12 cellular contexts compared by ENCODE assay signal in genomic region chr5:17221843-17222614, GRCh38. TPM values are rescaled to one million over a fixed set of nuclear protein-coding genes. Genes with fewer than 3 reads are reported as not detected.
DNase-seq lines count a peak whose midpoint lies in the region; ATAC-seq, FAIRE-seq and TF ChIP-seq lines count a peak whose summit lies in the region.
"Had no signal": no experiment of that assay in that cellular context is flagged by ENCODE, and none has a peak within 500 bp of the region (broad histone marks: within the 10 kb centered on the region; RNA-seq: fewer than 3 reads in every experiment).

No MANE protein-coding gene starts in this region.

- TF ChIP-seq CTCF in H1 (IDR thresholded peaks at IDR 0.05; ENCODE audit: control extremely low read depth in 1 of 3, insufficient read depth in 1 of 3, low read depth in 1 of 3, low read length in 3 of 3): no peak

- H3K14ac ChIP-seq in H1 (ENCODE audit: insufficient read length) (no peak overlapping the region), neuronal stem cell (ENCODE audit: low read length) (no peak overlapping the region)

- H3K4me2 ChIP-seq in H1 (ENCODE audit: insufficient read depth in 1 of 2, low read depth in 2 of 2, low read length in 2 of 2): peak overlapping the region in 1 of 2 experiments; percentile 55; a peak in 2 of 4 replicates
- no peak overlapping the region for H3K4me2 ChIP-seq in neuronal stem cell (ENCODE audit: insufficient read depth, low read length, poor library complexity, severe bottlenecking)

- no peak overlapping the region for H4K8ac ChIP-seq in H1 (ENCODE audit: extremely low read depth, insufficient read depth, low read length)
- H4K8ac ChIP-seq in neuronal stem cell (ENCODE audit: low read depth, low read length): no peak overlapping the region

- H2AFZ ChIP-seq in H1 (ENCODE audit: low read length) (no peak overlapping the region), neuronal stem cell (ENCODE audit: low read length) (no peak overlapping the region)

- H3K79me1 ChIP-seq in H1 (ENCODE audit: low read depth, low read length) (peaks cover 7% of the 10 kb centered on the region; the same call in 1 of the 2 replicates), neuronal stem cell (ENCODE audit: low read depth, low read length) (no peaks in the 10 kb centered on the region)

- H3K9me3 Mint-ChIP-seq in stimulated activated memory B cell treated with anti-CD40 and anti-IgM and Interleukin-4, amounts not matched to agents 10 μg/mL and 1 μg/mL and 100 μg/mL, for 72 hours: no peaks in the 10 kb centered on the region
- H3K9me3 Mint-ChIP-seq: T-cell had no signal

- H2BK120ac ChIP-seq in H1 (replicated peaks; ENCODE audit: low read depth, low read length): no peak overlapping the region
- no peak overlapping the region for H2BK120ac ChIP-seq in neuronal stem cell (ENCODE audit: low read depth, low read length)

- no peaks in the 10 kb centered on the region for H3K27me3 ChIP-seq in H1 (replicated peaks in 1 of 4; ENCODE audit: control insufficient read depth in 3 of 4, extremely low read depth in 1 of 4, insufficient read depth in 3 of 4, low read length in 3 of 4)
- no peaks in the 10 kb centered on the region for H3K27me3 ChIP-seq in neuronal stem cell (ENCODE audit: control insufficient read depth in 3 of 3, insufficient read depth in 3 of 3, low read depth in 1 of 3, low read length in 3 of 3)

- H3K4me3 ChIP-seq in H1 (ENCODE audit: extremely low read depth in 1 of 4, insufficient read depth in 2 of 4, low read depth in 3 of 4, low read length in 4 of 4) (no peak overlapping the region), neuronal stem cell (ENCODE audit: low read length in 2 of 2) (no peak overlapping the region)

- H3K27me3 Mint-ChIP-seq in stimulated activated memory B cell treated with anti-CD40 and anti-IgM and Interleukin-4, amounts not matched to agents 10 μg/mL and 1 μg/mL and 100 μg/mL, for 72 hours: no peaks in the 10 kb centered on the region

- no peak overlapping the region for H3K27ac ChIP-seq in H1 (ENCODE audit: low read depth, low read length)
- H3K27ac ChIP-seq in neuronal stem cell (replicated peaks; ENCODE audit: low read length): no peak overlapping the region

- TF ChIP-seq POLR2A in H1 (IDR thresholded peaks at IDR 0.05; ENCODE audit: control extremely low read depth in 1 of 2, low read depth in 2 of 2, low read length in 2 of 2): no peak

- 72% methylated on average over 4 of the region's 4 CpGs; no CpG with 5 or more reads in 1 of the 2 experiments for WGBS in H1 (ENCODE audit: extremely low coverage in 1 of 2, insufficient coverage in 1 of 2, insufficient read length in 1 of 2, insufficient replicate concordance in 2 of 2, low coverage in 1 of 2, low lambda C conversion rate in 2 of 2, missing lambda C conversion rate in 1 of 2), 2 experiments
- WGBS in neuronal stem cell (ENCODE audit: extremely low coverage in 2 of 2, insufficient read length in 2 of 2, insufficient replicate concordance in 1 of 2), 2 donors: no CpG with 5 or more reads among the region's 4 CpGs

- no peak for TF ChIP-seq RAD21 in H1 (IDR thresholded peaks at IDR 0.05 in 1 of 2, conservative IDR thresholded peaks at IDR 0.05 in 1 of 2; ENCODE audit: low read depth in 2 of 2, low read length in 2 of 2)

- peak overlapping the region; percentile 55 for H3K4me3 Mint-ChIP-seq in stimulated activated memory B cell treated with anti-CD40 and anti-IgM and Interleukin-4, amounts not matched to agents 10 μg/mL and 1 μg/mL and 100 μg/mL, for 72 hours
- H3K4me3 Mint-ChIP-seq: T-cell had no signal

- peaks cover 80% of the 10 kb centered on the region for H3K4me1 Mint-ChIP-seq in stimulated activated memory B cell treated with anti-CD40 and anti-IgM and Interleukin-4, amounts not matched to agents 10 μg/mL and 1 μg/mL and 100 μg/mL, for 72 hours

- H3K27ac Mint-ChIP-seq in stimulated activated memory B cell treated with anti-CD40 and anti-IgM and Interleukin-4, amounts not matched to agents 10 μg/mL and 1 μg/mL and 100 μg/mL, for 72 hours: peak overlapping the region; percentile 89
- H3K27ac Mint-ChIP-seq: T-cell had no signal

- peaks cover 8% of the 10 kb centered on the region; the same call in 1 of the 2 replicates for H3K23me2 ChIP-seq in H1 (ENCODE audit: low read depth, low read length)

- DNase-seq in NCI-H748 (lab: John Stamatoyannopoulos, UW; ENCODE audit: unreplicated experiment) (peak; percentile 35), NCI-H748 treated with DMSO at 0.1 percent for 48 hours (lab: John Stamatoyannopoulos, UW) (no peak), NCI-H2107 (lab: John Stamatoyannopoulos, UW) (peak; percentile 47), H1 (ENCODE audit: low read depth in 1 of 2, low spot score in 2 of 2) (no peak), neuronal stem cell (ENCODE audit: low spot score) (no peak), NCI-H69 (lab: John Stamatoyannopoulos, UW) (no peak)
- DNase-seq: head of caudate nucleus, NCI-H1694, T-cell had no signal

- H3K36me3 ChIP-seq in H1 (ENCODE audit: control insufficient read depth in 2 of 4, insufficient read depth in 4 of 4, low read length in 3 of 4) (peaks cover 0 to 8% (median 0%) of the 10 kb centered on the region in 4 experiments; a peak in 2 of 8 replicates), neuronal stem cell (replicated peaks in 1 of 2; ENCODE audit: control insufficient read depth in 2 of 2, insufficient read depth in 2 of 2, low read length in 2 of 2) (peaks cover 0 to 55% of the 10 kb centered on the region in 2 donors)

- peaks cover 24 to 86% of the 10 kb centered on the region in 2 experiments for H3K79me2 ChIP-seq in H1 (ENCODE audit: control insufficient read depth in 1 of 2, insufficient read depth in 2 of 2, low read length in 2 of 2)

- ATAC-seq in stimulated activated memory B cell treated with anti-CD40 and anti-IgM and Interleukin-4, amounts not matched to agents 10 μg/mL and 1 μg/mL and 100 μg/mL, for 72 hours: no peak
- no peak for ATAC-seq in GM19035 (IDR thresholded peaks at IDR 0.05; ENCODE audit: unreplicated experiment)
- ATAC-seq: T-cell had no signal

- H2BK20ac ChIP-seq in H1 (ENCODE audit: low read length): no peak overlapping the region

- H3K56ac ChIP-seq in H1 (replicated peaks; ENCODE audit: insufficient read length, low read depth, low read length): no peak overlapping the region

- no peak overlapping the region for H2BK15ac ChIP-seq in H1 (ENCODE audit: low read length)
- no peak overlapping the region for H2BK15ac ChIP-seq in neuronal stem cell (ENCODE audit: low read length)

- H3K9me3 ChIP-seq in H1 (ENCODE audit: insufficient read depth in 2 of 2, low read depth in 1 of 2, low read length in 1 of 2) (no peaks in the 10 kb centered on the region), neuronal stem cell (replicated peaks in 1 of 2; ENCODE audit: control insufficient read depth in 2 of 2, insufficient read depth in 1 of 2, low read depth in 1 of 2, low read length in 2 of 2) (peaks cover 0 to 9% of the 10 kb centered on the region in 2 donors)

- H3K23ac ChIP-seq in H1 (ENCODE audit: insufficient read length): no peak overlapping the region
- no peak overlapping the region for H3K23ac ChIP-seq in neuronal stem cell (ENCODE audit: low read depth, low read length, poor library complexity)

- CTCF ChIA-PET in H1 (lab: Charles Lee; ENCODE audit: partially characterized antibody): interaction anchor here (0.6 to 1.2 kb wide), 2 partner anchors 89 to 179 kb away, joined by 4 read pairs; no protein-coding TSS in a partner anchor

- H4K20me1 ChIP-seq in H1 (replicated peaks in 1 of 2; ENCODE audit: control insufficient read depth in 1 of 2, insufficient read depth in 2 of 2, low read length in 2 of 2): peaks cover 15 to 31% of the 10 kb centered on the region in 2 experiments

- TF ChIP-seq EP300 in H1 (IDR thresholded peaks at IDR 0.05; ENCODE audit: borderline replicate concordance in 1 of 2, low read depth in 2 of 2, low read length in 2 of 2): no peak

- H3K4me1 ChIP-seq in H1 (replicated peaks in 1 of 4; ENCODE audit: control insufficient read depth in 3 of 4, insufficient read depth in 4 of 4, low read length in 3 of 4): peaks cover 2 to 24% (median 13%) of the 10 kb centered on the region in 4 experiments
- peaks cover 2 to 16% of the 10 kb centered on the region in 2 donors for H3K4me1 ChIP-seq in neuronal stem cell (ENCODE audit: control insufficient read depth in 2 of 2, insufficient read depth in 1 of 2, low read depth in 1 of 2, low read length in 2 of 2)

- H3K4ac ChIP-seq in H1 (replicated peaks; ENCODE audit: insufficient read length, low read depth, low read length) (no peak overlapping the region), neuronal stem cell (ENCODE audit: low read length) (no peak overlapping the region)

- H4K91ac ChIP-seq in H1 (replicated peaks; ENCODE audit: insufficient read length, low read length) (no peak overlapping the region), neuronal stem cell (ENCODE audit: low read depth, low read length, poor library complexity) (no peak overlapping the region)

- H3K9ac ChIP-seq in H1 (replicated peaks in 1 of 4; ENCODE audit: extremely low read depth in 1 of 4, low read depth in 3 of 4, low read length in 3 of 4) (no peak overlapping the region), neuronal stem cell (ENCODE audit: low read depth, low read length, poor library complexity) (no peak overlapping the region)

- no peak overlapping the region for H2BK5ac ChIP-seq in H1 (ENCODE audit: low read depth, low read length)
- H2BK5ac ChIP-seq in neuronal stem cell (ENCODE audit: low read length): no peak overlapping the region

- no peak overlapping the region for H2BK12ac ChIP-seq in H1 (ENCODE audit: low read depth, low read length)
- no peak overlapping the region for H2BK12ac ChIP-seq in neuronal stem cell (ENCODE audit: low read length)

- POLR2A ChIA-PET in H1 (lab: Charles Lee; ENCODE audit: partially characterized antibody): no interaction called here

- H4K5ac ChIP-seq in H1 (ENCODE audit: insufficient read length, low read depth, low read length): no peak overlapping the region

- no peak for FAIRE-seq in H1 (lab: Jason Lieb, UNC)
- FAIRE-seq: bronchial epithelial cell had no signal

- no peak overlapping the region for H3K18ac ChIP-seq in H1 (ENCODE audit: extremely low read depth, low read length)
- no peak overlapping the region for H3K18ac ChIP-seq in neuronal stem cell (ENCODE audit: low read length)

- peaks cover 34% of the 10 kb centered on the region for H3K36me3 Mint-ChIP-seq in stimulated activated memory B cell treated with anti-CD40 and anti-IgM and Interleukin-4, amounts not matched to agents 10 μg/mL and 1 μg/mL and 100 μg/mL, for 72 hours
- H3K36me3 Mint-ChIP-seq: T-cell had no signal

- 0 out of 2 replicates have a peak overlapping the region, but pooled peaks have one; percentile 4 for H2AK5ac ChIP-seq in H1 (ENCODE audit: low read depth, low read length)
- H2AK5ac ChIP-seq in neuronal stem cell (ENCODE audit: low read depth, low read length): no peak overlapping the region

RNA-seq across cellular contexts. Expression of gene BASP1, which starts 4.6 kb away (rescaled TPM):
- total RNA-seq in H1 (2021; fragmentation: NEBNext Ultra II Directional; extraction: Animal tissue kit (Norgen Biotek cat#: 25700)): 95.2 and 97.7 TPM in 2 replicates
- 66.2 and 104 TPM in 2 replicates for polyA plus RNA-seq in H1 (2011; rRNA removed)
- 91.7 TPM for polyA plus RNA-seq in H1 (2011; cell fraction: cytosol; rRNA removed)
- 24.6 TPM for polyA plus RNA-seq in H1 (2011; cell fraction: nucleus; rRNA removed)
- 70.7 to 85.8 TPM (median 73.4 TPM) in 4 replicates for polyA plus RNA-seq in H1 (2012, experiment 1 of 2)
- 56.0 TPM for polyA plus RNA-seq in H1 (2012, experiment 2 of 2)
- 163 TPM for polyA plus RNA-seq in H1 (2013, experiment 1 of 2)
- 165 TPM for polyA plus RNA-seq in H1 (2013, experiment 2 of 2)
- 11.9 and 14.6 TPM in 2 replicates for polyA minus RNA-seq in H1 (2011; rRNA and poly(A)+ RNA removed)
- 30.3 TPM for polyA minus RNA-seq in H1 (2011; cell fraction: cytosol; rRNA and poly(A)+ RNA removed)
- 21.8 TPM for polyA minus RNA-seq in H1 (2011; cell fraction: nucleus; rRNA and poly(A)+ RNA removed)
- polyA plus RNA-seq in neuronal stem cell (2013, experiment 1 of 2): 313 TPM
- polyA plus RNA-seq in neuronal stem cell (2013, experiment 2 of 2): 331 TPM

Comparison
In these comparisons a context has a peak if more than half of its experiments do, and no peak if none do; other contexts are left out.
1. DNase-seq: peak in NCI-H748 (single experiment) and NCI-H2107 (single experiment); none in NCI-H748 treated with DMSO at 0.1 percent for 48 hours (single experiment), H1 (0 of 2), neuronal stem cell (single experiment) and NCI-H69 (single experiment).